Comparison of ENCODE assay signal across 1 cellular context in genomic region chr3:88059380-88060160, GRCh38.
A peak's percentile ranks its signal among the peaks of the same experiment; 100 is the strongest.
TF ChIP-seq lines count a peak whose summit lies in the region.

No MANE protein-coding gene starts in this region.

TF ChIP-seq in K562, 482 proteins besides CTCF, POLR2A, EP300 and RAD21 (continued from another document):
- TF ChIP-seq POLR2B (IDR thresholded peaks at IDR 0.05; ENCODE audit: low read depth, partially characterized antibody) = peak; percentile 6
- TF ChIP-seq ZNF518B (CRISPR knock-in tag; IDR thresholded peaks at IDR 0.05) = no peak
- peak; percentile 87 for TF ChIP-seq ZNF263 (CRISPR knock-in tag; IDR thresholded peaks at IDR 0.05; ENCODE audit: borderline replicate concordance)
- TF ChIP-seq PHB (CRISPR knock-in tag; IDR thresholded peaks at IDR 0.05) = no peak
- TF ChIP-seq HNRNPLL (IDR thresholded peaks at IDR 0.05; ENCODE audit: low read depth, low read length, poor library complexity, severe bottlenecking) = peak; percentile 78
- no peak for TF ChIP-seq ZEB2 (IDR thresholded peaks at IDR 0.05)
- TF ChIP-seq GMEB1 (CRISPR knock-in tag; IDR thresholded peaks at IDR 0.05) = 0 out of 2 replicates have a peak, but pooled peaks have one; percentile 11
- TF ChIP-seq SRSF3 (IDR thresholded peaks at IDR 0.05; ENCODE audit: insufficient read depth, low read length) = 0 out of 2 replicates have a peak, but pooled peaks have one; percentile 42
- no peak for TF ChIP-seq ZNF76 (CRISPR knock-in tag; IDR thresholded peaks at IDR 0.05; ENCODE audit: borderline replicate concordance)
- 0 out of 4 replicates have a peak, but pooled peaks of 1 of the 2 experiments have one; percentile 14 for TF ChIP-seq MAZ (CRISPR knock-in tag; conservative IDR thresholded peaks at IDR 0.05 in 1 of 2, IDR thresholded peaks at IDR 0.05 in 1 of 2)
- TF ChIP-seq NRF1 (conservative IDR thresholded peaks at IDR 0.05 in 1 of 2, IDR thresholded peaks at IDR 0.05 in 1 of 2) = peak; percentile 51 to 61; a peak in 3 of 4 replicates
- TF ChIP-seq ETV5 (CRISPR knock-in tag; IDR thresholded peaks at IDR 0.05; ENCODE audit: low read depth) = 0 out of 2 replicates have a peak, but pooled peaks have one; percentile 11
- peak in 1 of 2 experiments; percentile 61; a peak in 2 of 4 replicates for TF ChIP-seq HDAC1 (IDR thresholded peaks at IDR 0.05)
- no peak for TF ChIP-seq JUND (IDR thresholded peaks at IDR 0.05; ENCODE audit: borderline replicate concordance, low read depth, low read length)
- TF ChIP-seq JUND (tag; IDR thresholded peaks at IDR 0.05; ENCODE audit: borderline replicate concordance, low read depth, low read length) = no peak
- TF ChIP-seq KAT8 (IDR thresholded peaks at IDR 0.05; ENCODE audit: low read depth) = no peak
- TF ChIP-seq ZNF140 (CRISPR knock-in tag; IDR thresholded peaks at IDR 0.05) = no peak
- TF ChIP-seq REST (CRISPR knock-in tag; IDR thresholded peaks at IDR 0.05; ENCODE audit: low read depth) = peak; percentile 42; the same call in 1 of the 2 replicates
- no peak for TF ChIP-seq ZNF764 (CRISPR knock-in tag; IDR thresholded peaks at IDR 0.05; ENCODE audit: low read depth)
- TF ChIP-seq ELK1 (CRISPR knock-in tag; IDR thresholded peaks at IDR 0.05) = no peak
- no peak for TF ChIP-seq ZBTB26 (CRISPR knock-in tag; IDR thresholded peaks at IDR 0.05)
- no peak for TF ChIP-seq ARHGAP35 (IDR thresholded peaks at IDR 0.05; ENCODE audit: partially characterized antibody)
- TF ChIP-seq ZSCAN29 (IDR thresholded peaks at IDR 0.05) = peak; percentile 89
- TF ChIP-seq MLLT1 (IDR thresholded peaks at IDR 0.05) = peak in 1 of 2 experiments; percentile 36; a peak in 1 of 4 replicates
- no peak for TF ChIP-seq CSDE1 (IDR thresholded peaks at IDR 0.05)
- no peak for TF ChIP-seq ZNF408 (CRISPR knock-in tag; IDR thresholded peaks at IDR 0.05; ENCODE audit: low read depth)
- TF ChIP-seq ZNF3 (CRISPR knock-in tag; IDR thresholded peaks at IDR 0.05) = no peak
TF ChIP-seq in K562: peak in this region for 15.
